8 cellular contexts compared by ENCODE assay signal in the genomic region with DNA sequence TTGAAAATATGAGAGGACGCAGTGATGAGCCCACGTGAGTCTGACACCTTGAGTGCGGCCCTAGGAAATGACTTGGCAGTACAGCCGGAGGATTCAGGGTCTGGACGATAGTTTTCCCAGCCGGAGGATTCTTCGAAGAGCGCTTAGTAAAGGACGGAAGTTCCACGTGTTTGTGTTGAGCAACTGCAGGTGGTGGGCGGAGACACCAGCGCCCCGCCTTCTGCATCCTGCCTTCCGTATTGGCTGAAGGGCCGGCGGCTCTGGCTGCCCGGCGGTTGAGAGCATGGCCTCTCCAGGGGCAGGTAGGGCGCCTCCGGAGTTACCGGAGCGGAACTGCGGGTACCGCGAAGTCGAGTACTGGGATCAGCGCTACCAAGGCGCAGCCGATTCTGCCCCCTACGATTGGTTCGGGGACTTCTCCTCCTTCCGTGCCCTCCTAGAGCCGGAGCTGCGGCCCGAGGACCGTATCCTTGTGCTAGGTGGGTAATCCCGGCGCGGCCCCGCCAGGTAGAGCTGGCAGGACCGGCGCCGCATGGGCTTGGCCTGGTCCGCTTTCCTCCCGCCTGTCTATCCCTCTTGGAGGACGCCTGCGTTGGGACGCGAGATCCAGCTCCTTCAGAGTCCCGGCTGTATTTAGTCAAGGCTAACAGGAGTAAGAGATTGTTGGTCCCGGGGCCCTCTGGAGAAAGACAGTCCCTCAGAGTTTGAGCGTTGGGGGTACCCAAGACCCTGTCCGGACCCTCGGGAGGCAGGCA. TPM values are rescaled to one million over a fixed set of nuclear protein-coding genes. Genes with fewer than 3 reads are reported as not detected.
DNase-seq lines count a peak whose midpoint lies in the region; ATAC-seq and TF ChIP-seq lines count a peak whose summit lies in the region.

A gene (plus strand): TSS at position 261 of the 755 bp plus-strand sequence. CDS start 23 bp downstream, at position 284.

- peaks cover 16% of the 10 kb centered on the region for H3K36me3 Mint-ChIP-seq in activated T-helper 2 cell treated with anti-CD3 and anti-CD28 coated beads, Interferon-gamma antibody, Interleukin-2, Interleukin-4, amounts not matched to agents 10 μg/mL and 5 μg/mL and 100 μg/mL, durations not matched to agents 14 hours and 24 hours and 36 hours (ENCODE audit: low read depth)
- peaks cover 11% of the 10 kb centered on the region for H3K36me3 Mint-ChIP-seq in natural killer cell treated with Interleukin-12 subunit alpha and Interleukin-12 subunit beta and Interleukin-15 and Interleukin-18, amount 100 ng/mL, for 72 hours

- TF ChIP-seq CTCF in LNCAP (IDR thresholded peaks at IDR 0.05): peak; percentile 47
- TF ChIP-seq CTCF in fibroblast of pulmonary artery (IDR thresholded peaks at IDR 0.05; ENCODE audit: low read length, missing control alignments): peak; percentile 46

- H3K4me1 Mint-ChIP-seq in activated T-helper 2 cell treated with anti-CD3 and anti-CD28 coated beads, Interferon-gamma antibody, Interleukin-2, Interleukin-4, amounts not matched to agents 10 μg/mL and 5 μg/mL and 100 μg/mL, durations not matched to agents 14 hours and 24 hours and 36 hours (ENCODE audit: low read depth): peaks cover 7% of the 10 kb centered on the region
- H3K4me1 Mint-ChIP-seq in natural killer cell treated with Interleukin-12 subunit alpha and Interleukin-12 subunit beta and Interleukin-15 and Interleukin-18, amount 100 ng/mL, for 72 hours (ENCODE audit: low read depth in 2 of 2): peaks cover 14 to 25% of the 10 kb centered on the region in 2 donors

- peak within 1 kb of the TSS; percentile 99 for H3K27ac Mint-ChIP-seq in activated T-helper 2 cell treated with anti-CD3 and anti-CD28 coated beads, Interferon-gamma antibody, Interleukin-2, Interleukin-4, amounts not matched to agents 10 μg/mL and 5 μg/mL and 100 μg/mL, durations not matched to agents 14 hours and 24 hours and 36 hours
- H3K27ac Mint-ChIP-seq in natural killer cell treated with Interleukin-12 subunit alpha and Interleukin-12 subunit beta and Interleukin-15 and Interleukin-18, amount 100 ng/mL, for 72 hours: peak within 1 kb of the TSS; percentile 98 to 100

- intact Hi-C loops in activated T-helper 2 cell treated with anti-CD3 and anti-CD28 coated beads, Interferon-gamma antibody, Interleukin-2, Interleukin-4, amounts not matched to agents 10 μg/mL and 5 μg/mL and 100 μg/mL, durations not matched to agents 14 hours and 24 hours and 36 hours (cut with micrococcal nuclease): loop anchor here (1.0 to 2.0 kb wide), 10 partner anchors 12 to 365 kb away; a partner anchor contains a TSS

- peak; percentile 96 to 97 for ATAC-seq in natural killer cell treated with Interleukin-12 subunit alpha and Interleukin-12 subunit beta and Interleukin-15 and Interleukin-18, amount 100 ng/mL, for 72 hours
- ATAC-seq in stimulated activated naive CD8-positive, alpha-beta T cell treated with anti-CD3 and anti-CD28 coated beads, Interleukin-15, Interleukin-2, amounts not matched to agents 100 U/mL and 50 U/mL, for 24 hours: peak; percentile 92

- DNase-seq in ELF-1 (ENCODE audit: low read depth, low spot score): peak; percentile 99
- peak; percentile 94 for DNase-seq in GOT3 (lab: John Stamatoyannopoulos, UW)
- peak; percentile 99 for DNase-seq in RPMI8226
- DNase-seq in activated T-helper 2 cell treated with anti-CD3 and anti-CD28 coated beads, Interferon-gamma antibody, Interleukin-2, Interleukin-4, amounts not matched to agents 10 μg/mL and 5 μg/mL and 100 μg/mL, durations not matched to agents 14 hours and 24 hours and 36 hours (ENCODE audit: low spot score): peak; percentile 96
- DNase-seq in fibroblast of pulmonary artery (ENCODE audit: low read depth): peak; percentile 99
- DNase-seq in natural killer cell treated with Interleukin-12 subunit alpha and Interleukin-12 subunit beta and Interleukin-15 and Interleukin-18, amount 100 ng/mL, for 72 hours (ENCODE audit: low spot score): peak; percentile 98
- peak; percentile 95 for DNase-seq in stimulated activated naive CD8-positive, alpha-beta T cell treated with anti-CD3 and anti-CD28 coated beads, Interleukin-15, Interleukin-2, amounts not matched to agents 100 U/mL and 50 U/mL, for 24 hours

- H3K9me3 Mint-ChIP-seq in activated T-helper 2 cell treated with anti-CD3 and anti-CD28 coated beads, Interferon-gamma antibody, Interleukin-2, Interleukin-4, amounts not matched to agents 10 μg/mL and 5 μg/mL and 100 μg/mL, durations not matched to agents 14 hours and 24 hours and 36 hours: no peaks in the 10 kb centered on the region
- H3K9me3 Mint-ChIP-seq in natural killer cell treated with Interleukin-12 subunit alpha and Interleukin-12 subunit beta and Interleukin-15 and Interleukin-18, amount 100 ng/mL, for 72 hours: no peaks in the 10 kb centered on the region

- peak within 1 kb of the TSS; percentile 95 for H3K4me3 Mint-ChIP-seq in activated T-helper 2 cell treated with anti-CD3 and anti-CD28 coated beads, Interferon-gamma antibody, Interleukin-2, Interleukin-4, amounts not matched to agents 10 μg/mL and 5 μg/mL and 100 μg/mL, durations not matched to agents 14 hours and 24 hours and 36 hours (ENCODE audit: low read depth)
- H3K4me3 Mint-ChIP-seq in natural killer cell treated with Interleukin-12 subunit alpha and Interleukin-12 subunit beta and Interleukin-15 and Interleukin-18, amount 100 ng/mL, for 72 hours: peak within 1 kb of the TSS; percentile 98

- no peaks in the 10 kb centered on the region for H3K27me3 Mint-ChIP-seq in activated T-helper 2 cell treated with anti-CD3 and anti-CD28 coated beads, Interferon-gamma antibody, Interleukin-2, Interleukin-4, amounts not matched to agents 10 μg/mL and 5 μg/mL and 100 μg/mL, durations not matched to agents 14 hours and 24 hours and 36 hours (ENCODE audit: low read depth)
- no peaks in the 10 kb centered on the region for H3K27me3 Mint-ChIP-seq in natural killer cell treated with Interleukin-12 subunit alpha and Interleukin-12 subunit beta and Interleukin-15 and Interleukin-18, amount 100 ng/mL, for 72 hours

- peak within 1 kb of the TSS; percentile 73 for H3K4me3 ChIP-seq in fibroblast of pulmonary artery (replicated peaks; ENCODE audit: low read depth, low read length)

RNA-seq across cellular contexts. Expression of the gene that starts here (rescaled TPM):
- total RNA-seq in activated T-helper 2 cell treated with anti-CD3 and anti-CD28 coated beads, Interferon-gamma antibody, Interleukin-2, Interleukin-4, amounts not matched to agents 10 μg/mL and 5 μg/mL and 100 μg/mL, durations not matched to agents 14 hours and 24 hours and 36 hours: 9.5 and 10.6 TPM in 2 replicates
- 10 to 100 TPM; 11.9 to 16.8 TPM for total RNA-seq in natural killer cell treated with Interleukin-12 subunit alpha and Interleukin-12 subunit beta and Interleukin-15 and Interleukin-18, amount 100 ng/mL, for 72 hours

Comparison
In these comparisons a context has a peak if more than half of its experiments do, and no peak if none do; other contexts are left out.
1. Peak in every context shown above with its lines: DNase-seq, ATAC-seq and H3K4me3 ChIP-seq.